ENCODE assay signal across 22 cellular contexts in the genomic region with DNA sequence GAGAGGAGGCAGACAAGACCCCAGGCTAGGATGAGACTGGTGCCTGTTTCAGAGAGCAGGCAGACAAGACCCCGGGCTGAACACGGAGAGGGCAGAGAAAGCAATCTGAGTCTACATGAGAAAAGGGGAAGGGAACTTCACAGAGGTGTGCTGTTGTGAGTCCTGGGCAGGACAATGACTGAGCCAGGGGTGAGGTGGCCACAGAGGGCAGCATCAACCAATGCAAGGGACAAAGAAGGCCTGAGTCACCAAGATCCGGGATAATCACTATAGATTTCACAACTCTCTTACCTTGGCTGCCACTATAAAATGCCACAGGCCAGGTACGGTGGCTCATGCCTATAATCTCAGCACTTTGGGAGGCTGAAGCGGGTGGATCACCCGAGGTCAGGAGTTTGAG.
DNase-seq lines count a peak whose midpoint lies in the region; ATAC-seq, FAIRE-seq and TF ChIP-seq lines count a peak whose summit lies in the region.
"Had no signal": no experiment of that assay in that cellular context is flagged by ENCODE, and none has a peak within 500 bp of the region (broad histone marks: within the 10 kb centered on the region; RNA-seq: fewer than 3 reads in every experiment).

No MANE protein-coding gene starts in this region.

- no peaks in the 10 kb centered on the region for H3K9me2 ChIP-seq in HCT116 (ENCODE audit: insufficient read depth)

- CTCF ChIA-PET in HCT116 (lab: Charles Lee) = no interaction called here

- TF ChIP-seq CTCF in HCT116 (IDR thresholded peaks at IDR 0.05 in 2 of 3, conservative IDR thresholded peaks at IDR 0.05 in 1 of 3; ENCODE audit: borderline replicate concordance in 1 of 3, insufficient read depth in 1 of 3, low read depth in 2 of 3, low read length in 2 of 3) = peak in 2 of 3 experiments; percentile 7 to 38; a peak in 3 of 6 replicates
- no peak for TF ChIP-seq CTCF in epithelial cell of esophagus (IDR thresholded peaks at IDR 0.05; ENCODE audit: insufficient read depth, low read depth, low read length, missing control alignments)

- peak overlapping the region; percentile 29 for H3K4me2 ChIP-seq in HCT116 (ENCODE audit: low read length)

- no TSS peak for BruUV-seq in HCT116 (replicated peaks; lab: Mats Ljungman, UMichigan)

- intact Hi-C loops in HCT116 (cut with micrococcal nuclease) = no loop called here

- POLR2A ChIA-PET in HCT116 (lab: Charles Lee) = no interaction called here

- RAD21 ChIA-PET in HCT116 (lab: Charles Lee; ENCODE audit: low non-redundant PET in 1 of 2, low total read pairs in 2 of 2, uncharacterized antibody in 2 of 2, unreplicated experiment in 2 of 2) = interaction anchor here in 1 of 2 experiments (0.6 kb wide), 1 partner anchor 150 kb away, joined by 4 read pairs; no protein-coding TSS in a partner anchor

- H3K4me3 ChIP-seq in HCT116 (replicated peaks in 1 of 2; ENCODE audit: low read depth in 1 of 2, low read length in 2 of 2) = no peak overlapping the region
- no peak overlapping the region for H3K4me3 ChIP-seq in epithelial cell of esophagus (ENCODE audit: low read length)
- H3K4me3 ChIP-seq in effector memory CD4-positive, alpha-beta T cell (ENCODE audit: insufficient read depth, low read depth, low read length, poor library complexity, severe bottlenecking) = no peak overlapping the region
- H3K4me3 ChIP-seq: adrenal gland, dorsolateral prefrontal cortex, esophagus muscularis mucosa had no signal

- no peak for FAIRE-seq in RCC 7860 (lab: Jason Lieb, UNC)
- FAIRE-seq: TTC549 had no signal

- ATAC-seq in HCT116 (peak; percentile 91), GM18520 (IDR thresholded peaks at IDR 0.05; ENCODE audit: unreplicated experiment) (no peak), HG03039 (IDR thresholded peaks at IDR 0.05; ENCODE audit: unreplicated experiment) (no peak)
- ATAC-seq: left ventricle myocardium superior had no signal

- H3K9ac ChIP-seq in HCT116 (ENCODE audit: low read length) = no peak overlapping the region

- H3K79me2 ChIP-seq in HCT116 (ENCODE audit: insufficient read depth, low read length) = no peaks in the 10 kb centered on the region

- peaks cover 4 to 9% of the 10 kb centered on the region in 2 experiments; a peak in 3 of 4 replicates for H3K4me1 ChIP-seq in HCT116 (ENCODE audit: control insufficient read depth in 1 of 2, insufficient read depth in 2 of 2, low read length in 2 of 2)
- no peaks in the 10 kb centered on the region for H3K4me1 ChIP-seq in effector memory CD4-positive, alpha-beta T cell (ENCODE audit: control insufficient read depth, insufficient read depth, low read length, poor library complexity, severe bottlenecking)
- H3K4me1 ChIP-seq: adrenal gland, esophagus muscularis mucosa had no signal

- DNase-seq in HCT116 (ENCODE audit: low read depth, low spot score) (peak; percentile 67), RCC 7860 (ENCODE audit: low spot score) (peak; percentile 37), epithelial cell of esophagus (ENCODE audit: low read depth) (peak; percentile 45), mucosa of gallbladder (ENCODE audit: low spot score) (peak; percentile 44), UCSD-AML1 (lab: John Stamatoyannopoulos, UW; ENCODE audit: unreplicated experiment) (no peak)
- no peak for DNase-seq in effector memory CD4-positive, alpha-beta T cell
- DNase-seq: activated CD4-positive, alpha-beta T cell treated with anti-CD3 and anti-CD28 coated beads, Interleukin-2, amount 10 ng/mL, durations not matched to agents 7 days and 5 days; activated CD8-positive, alpha-beta memory T cell treated with anti-CD3 and anti-CD28 coated beads, Interleukin-2, amount 50 U/mL, for 48 hours; activated effector memory CD4-positive, alpha-beta T cell treated with Interleukin-2 at 50 U/mL for 16 hours; CD4-positive, alpha-beta memory T cell; DMS53; dorsolateral prefrontal cortex; left ventricle myocardium superior; MV-4-11; NCI-H2029; NCI-H446; stimulated activated CD4-positive, alpha-beta T cell treated with anti-CD3 and anti-CD28 coated beads, Interleukin-15, amount 100 ng/mL, for 24 hours had no signal

- H3K27me3 ChIP-seq in HCT116 (ENCODE audit: insufficient read depth, low read length) = no peaks in the 10 kb centered on the region
- no peaks in the 10 kb centered on the region for H3K27me3 ChIP-seq in effector memory CD4-positive, alpha-beta T cell (replicated peaks; ENCODE audit: control insufficient read depth, insufficient read depth, low read length, poor library complexity, severe bottlenecking)
- H3K27me3 ChIP-seq: adrenal gland, dorsolateral prefrontal cortex, esophagus muscularis mucosa had no signal

- TF ChIP-seq POLR2A in HCT116 (IDR thresholded peaks at IDR 0.05; ENCODE audit: borderline replicate concordance, extremely low read depth, insufficient read depth, insufficient read length) = no peak

- no peak overlapping the region; the same call in 1 of the 2 replicates for H3K27ac ChIP-seq in HCT116 (ENCODE audit: low read depth, low read length)
- no peak overlapping the region for H3K27ac ChIP-seq in effector memory CD4-positive, alpha-beta T cell (ENCODE audit: insufficient read depth, low read length, poor library complexity, severe bottlenecking)
- H3K27ac ChIP-seq: adrenal gland, dorsolateral prefrontal cortex, esophagus muscularis mucosa had no signal

- no peaks in the 10 kb centered on the region for H3K36me3 ChIP-seq in HCT116 (ENCODE audit: control insufficient read depth in 1 of 2, insufficient read depth in 2 of 2, low read length in 2 of 2)
- no peaks in the 10 kb centered on the region for H3K36me3 ChIP-seq in effector memory CD4-positive, alpha-beta T cell (ENCODE audit: control insufficient read depth, insufficient read depth, low read length)
- H3K36me3 ChIP-seq: adrenal gland, esophagus muscularis mucosa had no signal

- TF ChIP-seq RAD21 in HCT116 (IDR thresholded peaks at IDR 0.05; ENCODE audit: low read depth) = peak; percentile 70

- H3K9me3 ChIP-seq in HCT116 (ENCODE audit: control insufficient read depth in 1 of 2, insufficient read depth in 1 of 2, low read depth in 1 of 2, low read length in 2 of 2) = no peaks in the 10 kb centered on the region
- no peaks in the 10 kb centered on the region for H3K9me3 ChIP-seq in effector memory CD4-positive, alpha-beta T cell (ENCODE audit: control insufficient read depth, low read length)
- H3K9me3 ChIP-seq: adrenal gland, esophagus muscularis mucosa had no signal

- H4K20me1 ChIP-seq in HCT116 (ENCODE audit: insufficient read depth) = no peaks in the 10 kb centered on the region

- no peak overlapping the region for H2AFZ ChIP-seq in HCT116 (ENCODE audit: low read depth, low read length, poor library complexity, severe bottlenecking)

TF ChIP-seq in HCT116, 20 proteins besides CTCF, POLR2A, EP300 and RAD21:
- TF ChIP-seq ZNF274 (IDR thresholded peaks at IDR 0.05; ENCODE audit: low read depth, low read length) (no peak), POLR2AphosphoS5 (IDR thresholded peaks at IDR 0.05; ENCODE audit: low read depth, low read length) (peak; percentile 17; the same call in 1 of the 2 replicates), SIN3A (IDR thresholded peaks at IDR 0.05; ENCODE audit: low read depth) (no peak), FOSL1 (IDR thresholded peaks at IDR 0.05; ENCODE audit: low read depth) (no peak; the same call in 1 of the 2 replicates), CEBPB (IDR thresholded peaks at IDR 0.05; ENCODE audit: low read depth) (peak; percentile 96), JUND (IDR thresholded peaks at IDR 0.05) (peak; percentile 51), SP1 (IDR thresholded peaks at IDR 0.05; ENCODE audit: low read depth) (peak; percentile 32; the same call in 1 of the 2 replicates), SRF (IDR thresholded peaks at IDR 0.05; ENCODE audit: low read depth) (no peak), EZH2phosphoT487 (IDR thresholded peaks at IDR 0.05; ENCODE audit: borderline replicate concordance) (no peak), CBX3 (IDR thresholded peaks at IDR 0.05; ENCODE audit: low read depth) (peak; percentile 41; the same call in 1 of the 2 replicates)
- TF ChIP-seq, protein P1, sequence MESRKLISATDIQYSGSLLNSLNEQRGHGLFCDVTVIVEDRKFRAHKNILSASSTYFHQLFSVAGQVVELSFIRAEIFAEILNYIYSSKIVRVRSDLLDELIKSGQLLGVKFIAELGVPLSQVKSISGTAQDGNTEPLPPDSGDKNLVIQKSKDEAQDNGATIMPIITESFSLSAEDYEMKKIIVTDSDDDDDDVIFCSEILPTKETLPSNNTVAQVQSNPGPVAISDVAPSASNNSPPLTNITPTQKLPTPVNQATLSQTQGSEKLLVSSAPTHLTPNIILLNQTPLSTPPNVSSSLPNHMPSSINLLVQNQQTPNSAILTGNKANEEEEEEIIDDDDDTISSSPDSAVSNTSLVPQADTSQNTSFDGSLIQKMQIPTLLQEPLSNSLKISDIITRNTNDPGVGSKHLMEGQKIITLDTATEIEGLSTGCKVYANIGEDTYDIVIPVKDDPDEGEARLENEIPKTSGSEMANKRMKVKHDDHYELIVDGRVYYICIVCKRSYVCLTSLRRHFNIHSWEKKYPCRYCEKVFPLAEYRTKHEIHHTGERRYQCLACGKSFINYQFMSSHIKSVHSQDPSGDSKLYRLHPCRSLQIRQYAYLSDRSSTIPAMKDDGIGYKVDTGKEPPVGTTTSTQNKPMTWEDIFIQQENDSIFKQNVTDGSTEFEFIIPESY (IDR thresholded peaks at IDR 0.05; ENCODE audit: extremely low read depth, insufficient replicate concordance, low read length) = no peak
TF ChIP-seq in HCT116: peak in this region for 5.

Comparison
In these comparisons a context has a peak if more than half of its experiments do, and no peak if none do; other contexts are left out.
1. DNase-seq: peak in HCT116 (single experiment), RCC 7860 (single experiment), epithelial cell of esophagus (single experiment) and mucosa of gallbladder (single experiment); none in UCSD-AML1 (single experiment) and effector memory CD4-positive, alpha-beta T cell (0 of 3).